In genomic region chr7:65981965-65982792, GRCh38 we compare ENCODE assay signal across 8 cellular contexts. TPM values are rescaled to one million over a fixed set of nuclear protein-coding genes. Genes with fewer than 3 reads are reported as not detected.
DNase-seq lines count a peak whose midpoint lies in the region; ATAC-seq and TF ChIP-seq lines count a peak whose summit lies in the region.

TSS of gene GUSB (minus strand) at chr7:65982213. CDS start at chr7:65982183, 30 bp downstream.

- H3K27me3 ChIP-seq in right atrium auricular region (no peaks in the 10 kb centered on the region), psoas muscle (ENCODE audit: insufficient read depth in 3 of 3, low read length in 2 of 3) (no peaks in the 10 kb centered on the region)

- peak; percentile 78 for TF ChIP-seq POLR2A in GM18505 (IDR thresholded peaks at IDR 0.05; ENCODE audit: borderline replicate concordance, extremely low read depth, insufficient read depth, insufficient read length)

- H3K36me3 ChIP-seq in right atrium auricular region (peaks cover 4% of the 10 kb centered on the region), psoas muscle (ENCODE audit: insufficient read depth in 1 of 2, low read depth in 1 of 2) (peaks cover 4 to 22% of the 10 kb centered on the region in 2 donors), urinary bladder (ENCODE audit: insufficient read depth) (no peaks in the 10 kb centered on the region)

- H3K9me3 ChIP-seq in right atrium auricular region (no peaks in the 10 kb centered on the region), psoas muscle (no peaks in the 10 kb centered on the region)

- H3K4me3 ChIP-seq in right atrium auricular region, result peak within 1 kb of the TSS; percentile 77 to 85
- peak within 1 kb of the TSS; percentile 85 for H3K4me3 ChIP-seq in psoas muscle
- H3K4me3 ChIP-seq in urinary bladder (ENCODE audit: low read depth, low read length), result peak within 1 kb of the TSS; percentile 87

- DNase-seq in NCI-H1930 (lab: John Stamatoyannopoulos, UW) (peak; percentile 93 to 94), anterior cingulate cortex (lab: John Stamatoyannopoulos, UW) (peak; percentile 56 to 95 (median 87)), right atrium auricular region (ENCODE audit: low spot score) (peak; percentile 88), psoas muscle (peak; percentile 93 to 96)

- intact Hi-C loops in T-helper 2 cell treated with Interferon-gamma antibody and Interleukin-4, amounts not matched to agents 100 ng/mL and 5 ng/mL, for 36 hours (cut with micrococcal nuclease), result loop anchor here (1.0 to 5.0 kb wide), 11 partner anchors 93 to 1010 kb away; partner anchors contain the start of genes ASL, CRCP, TMEM248 and VKORC1L1
- intact Hi-C loops in psoas muscle (cut with DNase I), result loop anchor here in 1 of 2 donors (10.0 kb wide), 1 partner anchor 107 kb away; the partner anchor contains the start of gene VKORC1L1

- H3K27ac ChIP-seq in right atrium auricular region, result peak within 1 kb of the TSS; percentile 75 to 84
- H3K27ac ChIP-seq in psoas muscle, result peak within 1 kb of the TSS; percentile 80
- peak within 1 kb of the TSS; percentile 2 for H3K27ac ChIP-seq in urinary bladder (ENCODE audit: low read depth)

- no peak for TF ChIP-seq CTCF in right atrium auricular region (IDR thresholded peaks at IDR 0.05)
- TF ChIP-seq CTCF in psoas muscle (IDR thresholded peaks at IDR 0.05), result no peak

- H3K4me1 ChIP-seq in right atrium auricular region (peaks cover 0 to 26% of the 10 kb centered on the region in 2 donors), psoas muscle (peaks cover 13% of the 10 kb centered on the region), urinary bladder (ENCODE audit: insufficient read depth) (no peaks in the 10 kb centered on the region)

- WGBS in psoas muscle, 3 donors, result 3 to 5% (median 4%) methylated on average over 53 to 62 of the region's 62 CpGs
- WGBS in urinary bladder, result 4% methylated on average over 62 of the region's 62 CpGs

- ATAC-seq in GM18505 (IDR thresholded peaks at IDR 0.05; ENCODE audit: unreplicated experiment) (peak; percentile 81), HG02970 (IDR thresholded peaks at IDR 0.05; ENCODE audit: low FRiP score, unreplicated experiment) (peak; percentile 72), psoas muscle (peak; percentile 97 to 100 (median 98))

RNA-seq across cellular contexts. Expression of gene GUSB, which starts in this region (rescaled TPM):
- 73.6 and 74.9 TPM in 2 replicates for total RNA-seq in T-helper 2 cell treated with Interferon-gamma antibody and Interleukin-4, amounts not matched to agents 100 ng/mL and 5 ng/mL, for 36 hours
- total RNA-seq in right atrium auricular region (10 to 100 TPM in 1 of 2 donors, 1 to 10 TPM in 1; 9.1 to 13.0 TPM), psoas muscle (10 to 100 TPM in 3 of 4 donors, 1 to 10 TPM in 1; 9.3 to 18.8 (median 11.9) TPM), urinary bladder (27.4 TPM)
- polyA plus RNA-seq in psoas muscle (10 to 100 TPM; 12.0 to 12.3 (median 12.2) TPM), urinary bladder (56.3 TPM)

Comparison
In these comparisons a context has a peak if more than half of its experiments do, and no peak if none do; other contexts are left out.
1. Peak in every context shown above with its lines: DNase-seq, ATAC-seq, H3K4me3 ChIP-seq and H3K27ac ChIP-seq.
2. H3K27ac ChIP-seq: peak in every context shown above with its lines; median percentile 80 in psoas muscle; 80 in right atrium auricular region; 2 in urinary bladder.